Comparison of ENCODE assay signal across 15 cellular contexts in genomic region chr15:89330119-89330518, GRCh38. TPM values are rescaled to one million over a fixed set of nuclear protein-coding genes. Genes with fewer than 3 reads are reported as not detected.
DNase-seq lines count a peak whose midpoint lies in the region; ATAC-seq, FAIRE-seq and TF ChIP-seq lines count a peak whose summit lies in the region.
"Had no signal": no experiment of that assay in that cellular context is flagged by ENCODE, and none has a peak within 500 bp of the region (broad histone marks: within the 10 kb centered on the region; RNA-seq: fewer than 3 reads in every experiment).

No MANE protein-coding gene starts in this region.

- H3K27ac Mint-ChIP-seq in CD4-positive, CD25-positive, alpha-beta regulatory T cell: peak overlapping the region; percentile 32 to 90 (median 83)
- H3K27ac Mint-ChIP-seq in activated naive CD8-positive, alpha-beta T cell treated with anti-CD3 and anti-CD28 coated beads, Interleukin-2, amount 50 U/mL, for 24 hours: peak overlapping the region; percentile 73
- H3K27ac Mint-ChIP-seq in natural killer cell: peak overlapping the region; percentile 83 to 89
- H3K27ac Mint-ChIP-seq: activated B cell treated with CpG ODN at 0.5 μM for 24 hours had no signal

- FAIRE-seq in GM12891 (lab: Jason Lieb, UNC): peak; percentile 9
- FAIRE-seq: G401.6, HepG2, islet of Langerhans had no signal

- peaks cover 0 to 4% (median 2%) of the 10 kb centered on the region in 7 donors for H3K9me3 Mint-ChIP-seq in CD4-positive, CD25-positive, alpha-beta regulatory T cell
- H3K9me3 Mint-ChIP-seq in activated naive CD8-positive, alpha-beta T cell treated with anti-CD3 and anti-CD28 coated beads, Interleukin-2, amount 50 U/mL, for 24 hours: no peaks in the 10 kb centered on the region
- H3K9me3 Mint-ChIP-seq in natural killer cell: no peaks in the 10 kb centered on the region
- H3K9me3 Mint-ChIP-seq: activated B cell treated with CpG ODN at 0.5 μM for 24 hours had no signal

- no peaks in the 10 kb centered on the region for H3K27me3 ChIP-seq in CD4-positive, CD25-positive, alpha-beta regulatory T cell (ENCODE audit: control insufficient read depth, insufficient read depth, low read length)

- peak overlapping the region; percentile 61 for H3K4me3 ChIP-seq in CD4-positive, CD25-positive, alpha-beta regulatory T cell (ENCODE audit: low read depth, low read length)

- H3K27ac ChIP-seq in CD4-positive, CD25-positive, alpha-beta regulatory T cell (ENCODE audit: insufficient read depth, low read length, poor library complexity, severe bottlenecking): peak overlapping the region; percentile 45

- peaks cover 78% of the 10 kb centered on the region for H3K36me3 ChIP-seq in CD4-positive, CD25-positive, alpha-beta regulatory T cell (ENCODE audit: control insufficient read depth, insufficient read depth, low read length)

- H3K4me3 Mint-ChIP-seq in CD4-positive, CD25-positive, alpha-beta regulatory T cell: peak overlapping the region; percentile 62 to 88 (median 80)
- peak overlapping the region; percentile 74 for H3K4me3 Mint-ChIP-seq in activated naive CD8-positive, alpha-beta T cell treated with anti-CD3 and anti-CD28 coated beads, Interleukin-2, amount 50 U/mL, for 24 hours
- peak overlapping the region; percentile 85 for H3K4me3 Mint-ChIP-seq in natural killer cell
- H3K4me3 Mint-ChIP-seq: activated B cell treated with CpG ODN at 0.5 μM for 24 hours, CD14-positive monocyte had no signal

- H3K36me3 Mint-ChIP-seq in CD4-positive, CD25-positive, alpha-beta regulatory T cell: peaks cover 51% of the 10 kb centered on the region
- H3K36me3 Mint-ChIP-seq in activated naive CD8-positive, alpha-beta T cell treated with anti-CD3 and anti-CD28 coated beads, Interleukin-2, amount 50 U/mL, for 24 hours (ENCODE audit: low read depth): peaks cover 65% of the 10 kb centered on the region
- H3K36me3 Mint-ChIP-seq in natural killer cell: peaks cover 17% of the 10 kb centered on the region

- H3K4me1 Mint-ChIP-seq in CD4-positive, CD25-positive, alpha-beta regulatory T cell: peaks cover 20 to 56% (median 42%) of the 10 kb centered on the region in 4 donors
- H3K4me1 Mint-ChIP-seq in activated naive CD8-positive, alpha-beta T cell treated with anti-CD3 and anti-CD28 coated beads, Interleukin-2, amount 50 U/mL, for 24 hours: peaks cover 48% of the 10 kb centered on the region
- peaks cover 56 to 71% of the 10 kb centered on the region in 2 donors for H3K4me1 Mint-ChIP-seq in natural killer cell

- H3K9me3 ChIP-seq in CD4-positive, CD25-positive, alpha-beta regulatory T cell (ENCODE audit: control insufficient read depth in 2 of 2, low read length in 2 of 2): no peaks in the 10 kb centered on the region

- intact Hi-C loops in natural killer cell (cut with micrococcal nuclease): loop anchor here (5.0 to 10.0 kb wide), 2 partner anchors 88 to 125 kb away; partner anchors contain the start of gene FANCI

- H3K4me1 ChIP-seq in CD4-positive, CD25-positive, alpha-beta regulatory T cell (ENCODE audit: control insufficient read depth, insufficient read depth, low read length, poor library complexity, severe bottlenecking): peaks cover 54% of the 10 kb centered on the region

- H3K27me3 Mint-ChIP-seq in CD4-positive, CD25-positive, alpha-beta regulatory T cell: peaks cover 6% of the 10 kb centered on the region
- H3K27me3 Mint-ChIP-seq in activated naive CD8-positive, alpha-beta T cell treated with anti-CD3 and anti-CD28 coated beads, Interleukin-2, amount 50 U/mL, for 24 hours: peaks cover 3% of the 10 kb centered on the region
- peaks cover 0 to 3% of the 10 kb centered on the region in 2 donors for H3K27me3 Mint-ChIP-seq in natural killer cell (ENCODE audit: low read depth in 2 of 2)

- no peak for DNase-seq in CD4-positive, CD25-positive, alpha-beta regulatory T cell
- DNase-seq in GM12891 (ENCODE audit: insufficient read length, low spot score) (no peak), natural killer cell (no peak), NCI-H510A treated with DMSO at 0.1 percent for 48 hours (lab: John Stamatoyannopoulos, UW) (no peak)
- DNase-seq in activated naive CD8-positive, alpha-beta T cell treated with anti-CD3 and anti-CD28 coated beads, Interleukin-2, amount 50 U/mL, for 24 hours: no peak
- DNase-seq: activated B cell treated with CpG ODN at 0.5 μM for 24 hours; activated effector memory CD4-positive, alpha-beta T cell treated with Interleukin-2 at 50 U/mL for 16 hours; NCI-H446; OCI-M1 had no signal

- TF ChIP-seq POLR2A in GM12891 (IDR thresholded peaks at IDR 0.05; ENCODE audit: low read depth, low read length): no peak

- no peak for ATAC-seq in CD4-positive, CD25-positive, alpha-beta regulatory T cell (ENCODE audit: low read depth in 2 of 2)
- ATAC-seq in activated naive CD8-positive, alpha-beta T cell treated with anti-CD3 and anti-CD28 coated beads, Interleukin-2, amount 50 U/mL, for 24 hours: no peak
- no peak for ATAC-seq in natural killer cell
- no peak for ATAC-seq in HG03439 (IDR thresholded peaks at IDR 0.05; ENCODE audit: unreplicated experiment)
- ATAC-seq in HG02759 (IDR thresholded peaks at IDR 0.05; ENCODE audit: unreplicated experiment): no peak
- ATAC-seq: HepG2 had no signal

- TF ChIP-seq CTCF in natural killer cell (IDR thresholded peaks at IDR 0.05): no peak

TF ChIP-seq in GM12891, 5 proteins besides CTCF, POLR2A, EP300 and RAD21:
- TF ChIP-seq POU2F2 (IDR thresholded peaks at IDR 0.05; ENCODE audit: low read depth, low read length) (no peak), TAF1 (IDR thresholded peaks at IDR 0.05; ENCODE audit: low read depth, low read length) (no peak), POLR2AphosphoS5 (IDR thresholded peaks at IDR 0.05; ENCODE audit: low read depth, low read length) (no peak), SPI1 (IDR thresholded peaks at IDR 0.05; ENCODE audit: low read depth, low read length) (no peak), PAX5 (IDR thresholded peaks at IDR 0.05; ENCODE audit: insufficient read depth, low read length, severe bottlenecking) (no peak)

RNA-seq across cellular contexts. Expression of gene POLG, which starts 4.5 kb away (rescaled TPM):
- 157 TPM for total RNA-seq in CD4-positive, CD25-positive, alpha-beta regulatory T cell
- polyA plus RNA-seq in CD4-positive, CD25-positive, alpha-beta regulatory T cell: 10 to 100 TPM; 31.2 to 38.3 (median 33.7) TPM
- 35.2 TPM for polyA plus RNA-seq in GM12891 (2012; ENCODE audit: low read depth, missing spikeins)
- total RNA-seq in natural killer cell: 100 to 1,000 TPM; 205 to 253 (median 238) TPM
